In genomic region chr18:23422751-23423418, GRCh38 we compare ENCODE assay signal across 1 cellular context.
TF ChIP-seq lines count a peak whose summit lies in the region.

No MANE protein-coding gene starts in this region.

TF ChIP-seq in GM12878, 131 proteins besides CTCF, POLR2A, EP300 and RAD21 (continues in another document):
- TF ChIP-seq TBL1XR1 (IDR thresholded peaks at IDR 0.05; ENCODE audit: low read depth, low read length) = no peak
- TF ChIP-seq IRF5 (IDR thresholded peaks at IDR 0.05; ENCODE audit: borderline replicate concordance) = no peak
- no peak for TF ChIP-seq USF1 (IDR thresholded peaks at IDR 0.05; ENCODE audit: borderline replicate concordance, extremely low read length, insufficient read depth, low read depth, low read length)
- no peak for TF ChIP-seq HCFC1 (IDR thresholded peaks at IDR 0.05; ENCODE audit: low read length)
- no peak for TF ChIP-seq SRF (IDR thresholded peaks at IDR 0.05; ENCODE audit: low read depth in 2 of 2, low read length in 2 of 2)
- peak; percentile 95 for TF ChIP-seq PKNOX1 (IDR thresholded peaks at IDR 0.05)
- TF ChIP-seq NFYA (IDR thresholded peaks at IDR 0.05; ENCODE audit: borderline replicate concordance, low read depth, low read length) = no peak
- TF ChIP-seq POLR2AphosphoS2 (IDR thresholded peaks at IDR 0.05; ENCODE audit: low read depth, low read length) = no peak
- TF ChIP-seq JUNB (IDR thresholded peaks at IDR 0.05) = peak; percentile 55
- no peak; the same call in 1 of the 2 replicates for TF ChIP-seq RCOR1 (conservative IDR thresholded peaks at IDR 0.05; ENCODE audit: low read depth, low read length)
- TF ChIP-seq CUX1 (IDR thresholded peaks at IDR 0.05; ENCODE audit: insufficient replicate concordance, low read depth, low read length) = no peak
- 0 out of 2 replicates have a peak, but pooled peaks have one; percentile 48 for TF ChIP-seq ZNF207 (IDR thresholded peaks at IDR 0.05; ENCODE audit: borderline replicate concordance)
- TF ChIP-seq FOS (IDR thresholded peaks at IDR 0.05; ENCODE audit: borderline replicate concordance, extremely low read depth, insufficient read length) = no peak
- TF ChIP-seq HDAC2 (IDR thresholded peaks at IDR 0.05) = no peak
- TF ChIP-seq CHD2 (IDR thresholded peaks at IDR 0.05; ENCODE audit: borderline replicate concordance, low read depth, low read length) = peak; percentile 90
- no peak for TF ChIP-seq GABPA (IDR thresholded peaks at IDR 0.05; ENCODE audit: low read depth)
- no peak for TF ChIP-seq E4F1 (IDR thresholded peaks at IDR 0.05; ENCODE audit: borderline replicate concordance, partially characterized antibody)
- TF ChIP-seq IKZF2 (IDR thresholded peaks at IDR 0.05) = peak; percentile 93
- TF ChIP-seq KLF5 (IDR thresholded peaks at IDR 0.05; ENCODE audit: partially characterized antibody) = peak; percentile 30
- TF ChIP-seq NR2C2 (IDR thresholded peaks at IDR 0.05; ENCODE audit: borderline replicate concordance, control insufficient read depth, insufficient read length, low read depth) = no peak
- no peak for TF ChIP-seq ZBTB33 (IDR thresholded peaks at IDR 0.05)
- peak; percentile 92 for TF ChIP-seq MEF2B (IDR thresholded peaks at IDR 0.05; ENCODE audit: partially characterized antibody, poor library complexity, severe bottlenecking)
- no peak for TF ChIP-seq BCL3 (IDR thresholded peaks at IDR 0.05; ENCODE audit: borderline replicate concordance, insufficient read depth, low read depth, low read length, poor library complexity, severe bottlenecking)
- no peak for TF ChIP-seq NRF1 (conservative IDR thresholded peaks at IDR 0.05; ENCODE audit: low read depth, low read length)
- 0 out of 2 replicates have a peak, but pooled peaks have one; percentile 20 for TF ChIP-seq MTA3 (IDR thresholded peaks at IDR 0.05; ENCODE audit: borderline replicate concordance, low read length)
- TF ChIP-seq ELK1 (IDR thresholded peaks at IDR 0.05; ENCODE audit: low read depth, low read length) = no peak; the same call in 1 of the 2 replicates
- no peak for TF ChIP-seq ZBTB4 (CRISPR knock-in tag; IDR thresholded peaks at IDR 0.05)
- peak; percentile 86; the same call in 1 of the 2 replicates for TF ChIP-seq HDGF (IDR thresholded peaks at IDR 0.05)
- TF ChIP-seq IRF4 (IDR thresholded peaks at IDR 0.05; ENCODE audit: low read depth, low read length) = no peak
- TF ChIP-seq REST (IDR thresholded peaks at IDR 0.05; ENCODE audit: low read depth, low read length) = no peak
